ENCODE assay signal across 11 cellular contexts in genomic region chr17:17732892-17733670, GRCh38. TPM values are rescaled to one million over a fixed set of nuclear protein-coding genes. Genes with fewer than 3 reads are reported as not detected.
A peak's percentile ranks its signal among the peaks of the same experiment; 100 is the strongest.
DNase-seq lines count a peak whose midpoint lies in the region; ATAC-seq and TF ChIP-seq lines count a peak whose summit lies in the region.
"Had no signal": no experiment of that assay in that cellular context is flagged by ENCODE, and none has a peak within 500 bp of the region (broad histone marks: within the 10 kb centered on the region; RNA-seq: fewer than 3 reads in every experiment).

No MANE protein-coding gene starts in this region.

- H3K4me3 ChIP-seq in brain microvascular endothelial cell (ENCODE audit: low read depth, low read length) (no peak overlapping the region), ascending aorta (no peak overlapping the region), Caco-2 (ENCODE audit: low read depth, low read length) (no peak overlapping the region), tibial artery (no peak overlapping the region)
- H3K4me3 ChIP-seq: adrenal gland had no signal

- peaks cover 2% of the 10 kb centered on the region for H3K36me3 ChIP-seq in brain microvascular endothelial cell (replicated peaks)
- H3K36me3 ChIP-seq in ascending aorta = no peaks in the 10 kb centered on the region
- no peaks in the 10 kb centered on the region; the same call in none of the 2 replicates for H3K36me3 ChIP-seq in Caco-2 (ENCODE audit: control insufficient read depth, insufficient read depth, low read length)
- H3K36me3 ChIP-seq in tibial artery = no peaks in the 10 kb centered on the region
- H3K36me3 ChIP-seq: adrenal gland had no signal

- no peaks in the 10 kb centered on the region for H3K36me3 Mint-ChIP-seq in stimulated activated effector memory CD8-positive, alpha-beta T cell treated with anti-CD3 and anti-CD28 coated beads, Interleukin-12 subunit alpha, Interleukin-12 subunit beta, amount 100 ng/mL, for 72 hours
- peaks cover 16% of the 10 kb centered on the region for H3K36me3 Mint-ChIP-seq in Caco-2 (ENCODE audit: insufficient read depth, unreplicated experiment)

- H3K27me3 ChIP-seq in brain microvascular endothelial cell (replicated peaks) (no peaks in the 10 kb centered on the region), ascending aorta (no peaks in the 10 kb centered on the region), Caco-2 (replicated peaks; ENCODE audit: control insufficient read depth, insufficient read depth, low read length) (no peaks in the 10 kb centered on the region), tibial artery (no peaks in the 10 kb centered on the region)
- H3K27me3 ChIP-seq: adrenal gland had no signal

- DNase-seq in HT1080 (ENCODE audit: low read depth) (peak; percentile 63), brain microvascular endothelial cell (peak; percentile 58), Right ventricle myocardium superior (no peak), NCI-H2081 treated with DMSO at 0.1 percent for 48 hours (lab: John Stamatoyannopoulos, UW) (no peak), ascending aorta (ENCODE audit: low spot score in 2 of 2) (no peak), Caco-2 (no peak), tibial artery (no peak)
- no peak for DNase-seq in stimulated activated effector memory CD8-positive, alpha-beta T cell treated with anti-CD3 and anti-CD28 coated beads, Interleukin-12 subunit alpha, Interleukin-12 subunit beta, amount 100 ng/mL, for 72 hours (ENCODE audit: low spot score in 2 of 2)
- DNase-seq: NCI-H82, T-helper 2 cell had no signal

- H3K4me3 Mint-ChIP-seq in stimulated activated effector memory CD8-positive, alpha-beta T cell treated with anti-CD3 and anti-CD28 coated beads, Interleukin-12 subunit alpha, Interleukin-12 subunit beta, amount 100 ng/mL, for 72 hours = no peak overlapping the region
- H3K4me3 Mint-ChIP-seq in Caco-2 (ENCODE audit: unreplicated experiment) = no peak overlapping the region

- BruUV-seq in Caco-2 (replicated peaks; lab: Mats Ljungman, UMichigan) = no TSS peak

- peak overlapping the region; percentile 46 for H3K27ac Mint-ChIP-seq in stimulated activated effector memory CD8-positive, alpha-beta T cell treated with anti-CD3 and anti-CD28 coated beads, Interleukin-12 subunit alpha, Interleukin-12 subunit beta, amount 100 ng/mL, for 72 hours
- no peak overlapping the region for H3K27ac Mint-ChIP-seq in Caco-2 (ENCODE audit: unreplicated experiment)

- H3K27ac ChIP-seq in brain microvascular endothelial cell (no peak overlapping the region), ascending aorta (no peak overlapping the region), tibial artery (no peak overlapping the region)

- TF ChIP-seq CTCF in brain microvascular endothelial cell (IDR thresholded peaks at IDR 0.05; ENCODE audit: low read depth, low read length, missing control alignments) (no peak), ascending aorta (IDR thresholded peaks at IDR 0.05) (no peak), Caco-2 (IDR thresholded peaks at IDR 0.05; ENCODE audit: insufficient read depth in 1 of 2, low read depth in 1 of 2, low read length in 1 of 2, severe bottlenecking in 1 of 2, unreplicated experiment in 1 of 2) (no peak), tibial artery (IDR thresholded peaks at IDR 0.05) (no peak)

- no peaks in the 10 kb centered on the region for H3K9me3 Mint-ChIP-seq in stimulated activated effector memory CD8-positive, alpha-beta T cell treated with anti-CD3 and anti-CD28 coated beads, Interleukin-12 subunit alpha, Interleukin-12 subunit beta, amount 100 ng/mL, for 72 hours
- no peaks in the 10 kb centered on the region for H3K9me3 Mint-ChIP-seq in Caco-2 (ENCODE audit: unreplicated experiment)

- H3K9me3 ChIP-seq in ascending aorta (no peaks in the 10 kb centered on the region), Caco-2 (no peaks in the 10 kb centered on the region), tibial artery (no peaks in the 10 kb centered on the region)
- H3K9me3 ChIP-seq: adrenal gland had no signal

- in situ Hi-C loops in brain microvascular endothelial cell (cut with HindIII; ENCODE audit: low pct_ligation_motif_present, low sequenced_read_pairs) = no loop called here

- no peaks in the 10 kb centered on the region for H3K4me1 ChIP-seq in ascending aorta
- H3K4me1 ChIP-seq in Caco-2 = no peaks in the 10 kb centered on the region
- peaks cover 0 to 34% (median 5%) of the 10 kb centered on the region in 4 donors for H3K4me1 ChIP-seq in tibial artery

- H3K4me1 Mint-ChIP-seq in stimulated activated effector memory CD8-positive, alpha-beta T cell treated with anti-CD3 and anti-CD28 coated beads, Interleukin-12 subunit alpha, Interleukin-12 subunit beta, amount 100 ng/mL, for 72 hours = peaks cover 49% of the 10 kb centered on the region
- H3K4me1 Mint-ChIP-seq in Caco-2 (ENCODE audit: low read depth, unreplicated experiment) = peaks cover 20% of the 10 kb centered on the region

- CTCF ChIA-PET in Caco-2 (lab: Charles Lee) = no interaction called here

- intact Hi-C loops in Right ventricle myocardium superior (cut with DNase I) (no loop called here), ascending aorta (cut with DNase I) (no loop called here), Caco-2 (cut with micrococcal nuclease; ENCODE audit: unreplicated experiment) (no loop called here), tibial artery (cut with DNase I; ENCODE audit: low total_unique reads) (no loop called here)

- POLR2A ChIA-PET in Caco-2 (lab: Charles Lee) = no interaction called here

- H3K27me3 Mint-ChIP-seq in Caco-2 (ENCODE audit: insufficient read depth, unreplicated experiment) = no peaks in the 10 kb centered on the region

- peak; percentile 63 for ATAC-seq in Right ventricle myocardium superior (ENCODE audit: poor library complexity)
- ATAC-seq in stimulated activated effector memory CD8-positive, alpha-beta T cell treated with anti-CD3 and anti-CD28 coated beads, Interleukin-12 subunit alpha, Interleukin-12 subunit beta, amount 100 ng/mL, for 72 hours = no peak

RNA-seq across cellular contexts. Expression of gene RAI1, which starts 51.8 kb away (rescaled TPM):
- total RNA-seq in HT1080 (2014; rRNA removed; shearing (Covaris generic)) = 5.9 and 9.5 TPM in 2 replicates
- 20.7 and 21.4 TPM in 2 replicates for polyA plus RNA-seq in HT1080 (2015; cell fraction: cytosol; rRNA removed)
- polyA plus RNA-seq in HT1080 (2015; cell fraction: nucleus; rRNA removed) = 35.3 and 42.1 TPM in 2 replicates
- total RNA-seq in Right ventricle myocardium superior (28.3 TPM), ascending aorta (24.7 TPM), Caco-2 (2022) (44.3 and 46.7 TPM in 2 replicates)

Comparison
In these comparisons a context has a peak if more than half of its experiments do, and no peak if none do; other contexts are left out.
1. DNase-seq: peak in HT1080 (single experiment) and brain microvascular endothelial cell (single experiment); none in Right ventricle myocardium superior (single experiment), stimulated activated effector memory CD8-positive, alpha-beta T cell treated with anti-CD3 and anti-CD28 coated beads, Interleukin-12 subunit alpha, Interleukin-12 subunit beta, amount 100 ng/mL, for 72 hours (0 of 2), NCI-H2081 treated with DMSO at 0.1 percent for 48 hours (single experiment), ascending aorta (0 of 2), Caco-2 (0 of 2) and tibial artery (0 of 2).